8 cellular contexts compared by ENCODE assay signal in the genomic region with DNA sequence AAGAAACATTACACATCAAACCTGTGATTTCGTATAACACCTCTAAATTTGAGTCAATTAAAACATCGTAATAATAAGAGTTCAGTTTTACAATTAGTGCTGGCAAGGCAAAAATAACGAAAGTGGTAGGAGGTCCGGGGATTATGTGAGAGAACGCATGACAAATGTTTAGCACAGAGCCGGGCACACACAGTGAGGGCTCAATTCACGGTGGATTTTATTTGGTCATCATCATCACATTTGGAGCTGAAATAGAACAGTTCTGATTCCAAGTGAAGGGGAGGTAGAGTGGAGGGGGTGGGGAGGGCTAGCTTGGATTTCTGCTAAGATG. TPM values are rescaled to one million over a fixed set of nuclear protein-coding genes. Genes with fewer than 3 reads are reported as not detected.
A peak's percentile ranks its signal among the peaks of the same experiment; 100 is the strongest.
DNase-seq lines count a peak whose midpoint lies in the region; ATAC-seq and TF ChIP-seq lines count a peak whose summit lies in the region.

No MANE protein-coding gene starts in this region.

- TF ChIP-seq RAD21 in IMR-90 (IDR thresholded peaks at IDR 0.05; ENCODE audit: low read length) = no peak

- dilution Hi-C loops in IMR-90 (cut with HindIII; ENCODE audit: low sequenced_read_pairs, unreplicated experiment) = no loop called here

- CTCF ChIA-PET in IMR-90 (lab: Yijun Ruan, JAX) = interaction anchor here (0.6 to 1.5 kb wide), 3 partner anchors 18 to 457 kb away, joined by 3 to 8 read pairs (median 3); no protein-coding TSS in a partner anchor

- no peak overlapping the region; the same call in 2 of the 3 replicates for H2BK15ac ChIP-seq in IMR-90 (ENCODE audit: low read depth, low read length)

- H2BK5ac ChIP-seq in IMR-90 (ENCODE audit: low read depth, low read length, poor library complexity, severe bottlenecking) = peak overlapping the region; percentile 49

- peaks cover 11 to 13% of the 10 kb centered on the region in 2 donors for H3K4me1 Mint-ChIP-seq in natural killer cell

- POLR2A ChIA-PET in IMR-90 (lab: Charles Lee; ENCODE audit: unreplicated experiment) = interaction anchor here (0.6 kb wide), 2 partner anchors 14 to 463 kb away, joined by 3 read pairs; no protein-coding TSS in a partner anchor

- H2BK20ac ChIP-seq in IMR-90 (ENCODE audit: low read depth, low read length) = no peak overlapping the region

- in situ Hi-C loops in IMR-90 (cut with MboI; ENCODE audit: low sequenced_read_pairs) = no loop called here

- H3K9me1 ChIP-seq in IMR-90 (ENCODE audit: insufficient read depth, low read length) = no peaks in the 10 kb centered on the region

- H3K27ac Mint-ChIP-seq in natural killer cell = peak overlapping the region in 1 of 2 donors; percentile 88

- no peak for DNase-seq in AG10803 (ENCODE audit: low read depth)
- no peak for DNase-seq in IMR-90
- no peak for DNase-seq in choroid plexus epithelial cell (ENCODE audit: low read depth)
- no peak for DNase-seq in natural killer cell
- no peak for DNase-seq in activated gamma-delta T cell treated with Interleukin-2 at 50 U/mL for 16 hours
- no peak for DNase-seq in DMS153 (lab: John Stamatoyannopoulos, UW)
- no peak for DNase-seq in NCI-H446 (lab: John Stamatoyannopoulos, UW)

- H3K9me3 ChIP-seq in IMR-90 (ENCODE audit: control insufficient read depth, insufficient read depth, low read length) = no peaks in the 10 kb centered on the region

- H3K79me1 ChIP-seq in IMR-90 (ENCODE audit: low read depth in 1 of 2, low read length in 2 of 2) = no peaks in the 10 kb centered on the region

- H4K8ac ChIP-seq in IMR-90 (ENCODE audit: low read depth in 2 of 2, low read length in 2 of 2) = peak overlapping the region; percentile 79 to 91

- no peak overlapping the region for H2AK5ac ChIP-seq in IMR-90 (ENCODE audit: low read depth, low read length)

- H2AFZ ChIP-seq in IMR-90 (replicated peaks; ENCODE audit: low read length, poor library complexity) = peak overlapping the region; percentile 99

- 55% methylated on average over 4 of the region's 7 CpGs; no CpG with 5 or more reads in 1 of the 2 experiments for WGBS in IMR-90 (ENCODE audit: extremely low coverage in 2 of 2, insufficient read length in 1 of 2), 2 experiments

- peak overlapping the region; percentile 89 for H2AK9ac ChIP-seq in IMR-90 (replicated peaks; ENCODE audit: low read depth, low read length, poor library complexity)

- peak overlapping the region; percentile 58 for H4K5ac ChIP-seq in IMR-90 (ENCODE audit: low read depth, low read length)

- TF ChIP-seq CTCF in AG10803 (conservative IDR thresholded peaks at IDR 0.05; ENCODE audit: low read length) (no peak), IMR-90 (conservative IDR thresholded peaks at IDR 0.05; ENCODE audit: low read depth, low read length) (no peak), choroid plexus epithelial cell (conservative IDR thresholded peaks at IDR 0.05; ENCODE audit: low read depth, low read length) (no peak), natural killer cell (IDR thresholded peaks at IDR 0.05) (no peak)

- H2BK120ac ChIP-seq in IMR-90 (ENCODE audit: low read depth, low read length) = no peak overlapping the region

- H3K4me3 ChIP-seq in AG10803 (ENCODE audit: low read length) (peak overlapping the region; percentile 69), IMR-90 (ENCODE audit: insufficient read depth, low read depth, low read length) (peak overlapping the region; percentile 66), choroid plexus epithelial cell (ENCODE audit: low read depth, low read length) (peak overlapping the region; percentile 54)

- peak overlapping the region; percentile 53; the same call in 1 of the 2 replicates for H3K27ac ChIP-seq in IMR-90 (ENCODE audit: insufficient read depth, low read length)

- H3K36me3 ChIP-seq in IMR-90 (ENCODE audit: control insufficient read depth, insufficient read depth, low read length) = no peaks in the 10 kb centered on the region

- H3K4me2 ChIP-seq in IMR-90 (ENCODE audit: low read depth, low read length) = peak overlapping the region; percentile 73

- no TSS peak for BruUV-seq in IMR-90 (replicated peaks; lab: Mats Ljungman, UMichigan)

- no peaks in the 10 kb centered on the region for H3K4me1 ChIP-seq in IMR-90 (ENCODE audit: control insufficient read depth, insufficient read depth, low read length)

- H3K9ac ChIP-seq in IMR-90 (ENCODE audit: low read depth, low read length) = peak overlapping the region; percentile 35

- TF ChIP-seq POLR2A in IMR-90 (IDR thresholded peaks at IDR 0.05; ENCODE audit: low read depth, low read length) = no peak

- H3K36me3 Mint-ChIP-seq in natural killer cell = no peaks in the 10 kb centered on the region

- H3K14ac ChIP-seq in IMR-90 (replicated peaks; ENCODE audit: low read depth, low read length) = 0 out of 2 replicates have a peak overlapping the region, but pooled peaks have one; percentile 46

- no peaks in the 10 kb centered on the region for H3K27me3 ChIP-seq in IMR-90 (ENCODE audit: control insufficient read depth, insufficient read depth, low read length)

- intact Hi-C loops in IMR-90 (cut with micrococcal nuclease) (no loop called here), natural killer cell (cut with micrococcal nuclease) (loop anchor here (5.0 kb wide), 1 partner anchor 40 kb away; no protein-coding TSS in a partner anchor)

- H3K4ac ChIP-seq in IMR-90 (ENCODE audit: low read depth, low read length) = peak overlapping the region; percentile 73

- H3K18ac ChIP-seq in IMR-90 (ENCODE audit: low read depth, low read length) = no peak overlapping the region

- H4K91ac ChIP-seq in IMR-90 (ENCODE audit: insufficient read depth, low read depth, low read length) = 0 out of 2 replicates have a peak overlapping the region, but pooled peaks have one; percentile 36

- H3K27me3 Mint-ChIP-seq in natural killer cell (ENCODE audit: low read depth in 2 of 2) = no peaks in the 10 kb centered on the region

- H4K20me1 ChIP-seq in IMR-90 (ENCODE audit: insufficient read depth, low read length) = no peaks in the 10 kb centered on the region

- no peak overlapping the region for H3K56ac ChIP-seq in IMR-90 (ENCODE audit: extremely low read depth, insufficient read depth, low read length)

- H3K4me3 Mint-ChIP-seq in natural killer cell = peak overlapping the region; percentile 97

- H3K9me3 Mint-ChIP-seq in natural killer cell = no peaks in the 10 kb centered on the region

- ATAC-seq in IMR-90 (ENCODE audit: low read depth) = no peak; the same call in 1 of the 2 replicates
- no peak for ATAC-seq in natural killer cell
- no peak for ATAC-seq in HG02840 (IDR thresholded peaks at IDR 0.05; ENCODE audit: low FRiP score, unreplicated experiment)

- peak overlapping the region; percentile 71; the same call in 1 of the 2 replicates for H3K23ac ChIP-seq in IMR-90 (ENCODE audit: low read depth, low read length)

TF ChIP-seq in IMR-90, 13 proteins besides CTCF, POLR2A, EP300 and RAD21:
- TF ChIP-seq MAFK (IDR thresholded peaks at IDR 0.05; ENCODE audit: low read depth, low read length) = 0 out of 2 replicates have a peak, but pooled peaks have one; percentile 13
- no peak for TF ChIP-seq NFE2L2 (IDR thresholded peaks at IDR 0.05; ENCODE audit: low read depth, low read length)

RNA-seq across cellular contexts. Expression of a gene that starts 20.0 kb away (rescaled TPM):
- total RNA-seq in IMR-90 (2012; rRNA removed) (171 and 188 TPM in 2 replicates), natural killer cell (100 to 1,000 TPM; 490 to 616 (median 522) TPM)
- polyA plus RNA-seq in IMR-90 (2012; rRNA removed) = 253 and 256 TPM in 2 replicates
- 141 and 209 TPM in 2 replicates for polyA plus RNA-seq in IMR-90 (2012; cell fraction: cytosol; rRNA removed)
- 46.9 and 78.7 TPM in 2 replicates for polyA plus RNA-seq in IMR-90 (2012; cell fraction: nucleus; rRNA removed; ENCODE audit: low replicate concordance)
